In genomic region chr19:41310031-41310831, GRCh38 we compare ENCODE assay signal across 8 cellular contexts.
A peak's percentile ranks its signal among the peaks of the same experiment; 100 is the strongest.
DNase-seq lines count a peak whose midpoint lies in the region; ATAC-seq and TF ChIP-seq lines count a peak whose summit lies in the region.

Gene CCDC97, plus strand, starts transcription at chr19:41310172. Its CDS starts 139 bp downstream, at chr19:41310311.

- peak within 1 kb of the TSS; percentile 87 for H3K4me3 ChIP-seq in choroid plexus epithelial cell (ENCODE audit: low read depth, low read length)

- H3K27ac ChIP-seq in layer of hippocampus (ENCODE audit: low read depth, low read length), result peak within 1 kb of the TSS; percentile 95

- H3K27me3 ChIP-seq in layer of hippocampus (ENCODE audit: control insufficient read depth, insufficient read depth, low read length), result no peaks in the 10 kb centered on the region

- peak; percentile 67 for ATAC-seq in GM18909 (IDR thresholded peaks at IDR 0.05; ENCODE audit: poor library complexity, unreplicated experiment)
- ATAC-seq in HG03354 (IDR thresholded peaks at IDR 0.05; ENCODE audit: poor library complexity, severe bottlenecking, unreplicated experiment), result peak; percentile 70

- TF ChIP-seq CTCF in choroid plexus epithelial cell (conservative IDR thresholded peaks at IDR 0.05; ENCODE audit: low read depth, low read length), result no peak

- DNase-seq in AG08396 (ENCODE audit: low spot score) (peak; percentile 94), NCI-H510A (lab: John Stamatoyannopoulos, UW) (peak; percentile 77), choroid plexus epithelial cell (ENCODE audit: low read depth) (peak; percentile 90)
- DNase-seq in activated CD4-positive, alpha-beta T cell treated with anti-CD3 and anti-CD28 coated beads for 4 hours, result peak; percentile 88 to 90
- peak; percentile 88 for DNase-seq in stimulated activated CD4-positive, alpha-beta T cell treated with anti-CD3 and anti-CD28 coated beads, Interleukin-1b, Interleukin-23, amount 100 ng/mL, for 48 hours

Comparison
In these comparisons a context has a peak if more than half of its experiments do, and no peak if none do; other contexts are left out.
1. Peak in every context shown above with its lines: DNase-seq, ATAC-seq, H3K4me3 ChIP-seq and H3K27ac ChIP-seq.